ENCODE assay signal across 28 cellular contexts in the genomic region with DNA sequence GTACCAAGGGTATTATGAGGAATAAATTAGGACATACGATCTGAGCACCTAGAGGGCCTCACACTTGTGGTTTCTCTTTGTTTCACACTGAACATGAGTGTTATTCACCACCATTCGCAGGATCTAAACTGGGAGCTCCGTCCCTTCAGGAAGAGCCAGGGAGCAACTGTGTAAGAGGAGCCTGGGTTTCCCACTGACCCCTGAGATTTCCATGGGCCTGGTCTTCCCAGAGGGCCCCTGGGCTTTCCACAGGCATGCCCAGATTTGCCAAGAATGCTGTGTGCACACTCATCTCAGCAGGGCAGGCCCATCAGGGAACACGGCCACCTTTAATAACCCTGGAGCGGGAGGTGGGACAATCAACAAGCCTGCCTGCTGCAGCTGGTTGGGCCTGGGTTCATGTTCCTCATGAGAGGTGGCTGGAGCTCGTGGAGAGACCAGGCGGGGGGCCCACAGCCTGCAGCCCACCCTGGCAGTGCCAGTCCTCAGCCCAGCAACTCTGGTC.
DNase-seq lines count a peak whose midpoint lies in the region; ATAC-seq and TF ChIP-seq lines count a peak whose summit lies in the region.
"Had no signal": no experiment of that assay in that cellular context is flagged by ENCODE, and none has a peak within 500 bp of the region (broad histone marks: within the 10 kb centered on the region; RNA-seq: fewer than 3 reads in every experiment).

No MANE protein-coding gene starts in this region.

- H3K27ac ChIP-seq in neural progenitor cell (no peak overlapping the region), hepatocyte (no peak overlapping the region)
- H3K27ac ChIP-seq: adrenal gland, body of pancreas, gastrocnemius medialis, pancreas, suprapubic skin had no signal

- no peak overlapping the region for H3K9ac ChIP-seq in neural progenitor cell

- no peak overlapping the region for H3K4me3 ChIP-seq in neural progenitor cell
- H3K4me3 ChIP-seq in hepatocyte: no peak overlapping the region
- H3K4me3 ChIP-seq: adrenal gland, body of pancreas, gastrocnemius medialis, GM23338, pancreas, skin epidermis, suprapubic skin had no signal

- H3K9me3 Mint-ChIP-seq in neural progenitor cell: peaks cover 8% of the 10 kb centered on the region

- H3K36me3 ChIP-seq in neural progenitor cell: no peaks in the 10 kb centered on the region
- no peaks in the 10 kb centered on the region for H3K36me3 ChIP-seq in hepatocyte (replicated peaks; ENCODE audit: insufficient read depth, low read depth)
- H3K36me3 ChIP-seq: adrenal gland, gastrocnemius medialis, pancreas, suprapubic skin had no signal

- peaks cover 12% of the 10 kb centered on the region for H3K4me1 Mint-ChIP-seq in neural progenitor cell
- H3K4me1 Mint-ChIP-seq: activated naive CD4-positive, alpha-beta T cell treated with anti-CD3 and anti-CD28 coated beads, Interleukin-2, amount 10 ng/mL, durations not matched to agents 7 days and 5 days had no signal

- H2AFZ ChIP-seq in neural progenitor cell (replicated peaks): no peak overlapping the region
- H2AFZ ChIP-seq in hepatocyte: no peak overlapping the region
- H2AFZ ChIP-seq: GM23338 had no signal

- H3K36me3 Mint-ChIP-seq in neural progenitor cell: no peaks in the 10 kb centered on the region
- H3K36me3 Mint-ChIP-seq: activated CD4-positive, alpha-beta memory T cell treated with anti-CD3 and anti-CD28 coated beads for 36 hours; activated naive CD4-positive, alpha-beta T cell treated with anti-CD3 and anti-CD28 coated beads, Interleukin-2, amount 10 ng/mL, durations not matched to agents 7 days and 5 days had no signal

- H3K4me1 ChIP-seq in neural progenitor cell (peaks cover 5% of the 10 kb centered on the region), hepatocyte (ENCODE audit: insufficient read depth) (no peaks in the 10 kb centered on the region)
- H3K4me1 ChIP-seq: body of pancreas, pancreas had no signal

- H3K27me3 Mint-ChIP-seq in neural progenitor cell (ENCODE audit: insufficient read depth, low read depth): peaks cover 6% of the 10 kb centered on the region
- H3K27me3 Mint-ChIP-seq: activated CD4-positive, alpha-beta memory T cell treated with anti-CD3 and anti-CD28 coated beads for 36 hours; activated naive CD4-positive, alpha-beta T cell treated with anti-CD3 and anti-CD28 coated beads, Interleukin-2, amount 10 ng/mL, durations not matched to agents 7 days and 5 days had no signal

- H4K20me1 ChIP-seq in neural progenitor cell (ENCODE audit: low read depth) (no peaks in the 10 kb centered on the region), hepatocyte (ENCODE audit: insufficient read depth, poor library complexity, severe bottlenecking) (no peaks in the 10 kb centered on the region)

- H3K9me2 ChIP-seq in hepatocyte (replicated peaks; ENCODE audit: insufficient read depth): no peaks in the 10 kb centered on the region

- peak; percentile 42 for DNase-seq in NCI-H1694 treated with DMSO at 0.1 percent for 48 hours (lab: John Stamatoyannopoulos, UW)
- DNase-seq in NCI-H1694 (lab: John Stamatoyannopoulos, UW): no peak
- peak; percentile 76 for DNase-seq in NCI-H345 (lab: John Stamatoyannopoulos, UW)
- DNase-seq in stimulated activated naive CD8-positive, alpha-beta T cell treated with anti-CD3 and anti-CD28 coated beads, Interleukin-15, Interleukin-2, amounts not matched to agents 100 U/mL and 50 U/mL, for 24 hours: no peak
- DNase-seq in neural progenitor cell (ENCODE audit: low spot score): no peak
- no peak for DNase-seq in hepatocyte (ENCODE audit: low spot score)
- DNase-seq: activated CD4-positive, alpha-beta memory T cell treated with anti-CD3 and anti-CD28 coated beads for 36 hours; activated CD4-positive, alpha-beta T cell treated with anti-CD3 and anti-CD28 coated beads for 1 hour; activated CD8-positive, alpha-beta memory T cell treated with anti-CD3 and anti-CD28 coated beads, Interleukin-2, amount 50 U/mL, for 48 hours; activated naive CD4-positive, alpha-beta T cell treated with anti-CD3 and anti-CD28 coated beads, Interleukin-2, amount 10 ng/mL, durations not matched to agents 7 days and 5 days; adrenal gland; body of pancreas; CD4-positive, alpha-beta T cell; EL; gastrocnemius medialis; left colon; NCI-H1048; NCI-H2081; NCI-H526; nephron progenitor cell; stimulated activated naive CD4-positive, alpha-beta T cell had no signal

- no peak overlapping the region for H3K4me2 ChIP-seq in neural progenitor cell
- H3K4me2 ChIP-seq in hepatocyte: no peak overlapping the region
- H3K4me2 ChIP-seq: GM23338 had no signal

- H3K27me3 ChIP-seq in neural progenitor cell (no peaks in the 10 kb centered on the region), hepatocyte (no peaks in the 10 kb centered on the region)
- H3K27me3 ChIP-seq: adrenal gland, body of pancreas, gastrocnemius medialis, pancreas, suprapubic skin had no signal

- no peaks in the 10 kb centered on the region for H3K9me3 ChIP-seq in neural progenitor cell (ENCODE audit: low read depth)
- no peaks in the 10 kb centered on the region for H3K9me3 ChIP-seq in hepatocyte (ENCODE audit: low read depth)
- H3K9me3 ChIP-seq: adrenal gland, body of pancreas, gastrocnemius medialis, pancreas, suprapubic skin had no signal

- TF ChIP-seq CTCF in neural progenitor cell (IDR thresholded peaks at IDR 0.05) (no peak), hepatocyte (IDR thresholded peaks at IDR 0.05; ENCODE audit: poor library complexity) (no peak)

- ATAC-seq in esophagus mucosa: peak; percentile 68
- no peak for ATAC-seq in stimulated activated naive CD8-positive, alpha-beta T cell treated with anti-CD3 and anti-CD28 coated beads, Interleukin-15, Interleukin-2, amounts not matched to agents 100 U/mL and 50 U/mL, for 24 hours
- no peak for ATAC-seq in HG03565 (IDR thresholded peaks at IDR 0.05; ENCODE audit: unreplicated experiment)
- ATAC-seq: body of pancreas, gastrocnemius medialis, GM23338, left colon, pancreas had no signal

- no peak overlapping the region for H3K27ac Mint-ChIP-seq in neural progenitor cell
- H3K27ac Mint-ChIP-seq: activated CD4-positive, alpha-beta memory T cell treated with anti-CD3 and anti-CD28 coated beads for 36 hours; activated naive CD4-positive, alpha-beta T cell treated with anti-CD3 and anti-CD28 coated beads, Interleukin-2, amount 10 ng/mL, durations not matched to agents 7 days and 5 days; activated T-helper 1 cell treated with anti-CD3 and anti-CD28 coated beads, Interleukin-12 subunit alpha, Interleukin-12 subunit beta, Interleukin-2, Interleukin-4 antibody, amounts not matched to agents 30 ng/mL and 10 ng/mL and 1 ng/mL, durations not matched to agents 14 hours and 24 hours and 36 hours; CD4-positive, alpha-beta T cell; GM23338; nephron progenitor cell had no signal

- 84% methylated on average over 7 of the region's 7 CpGs for WGBS in hepatocyte (ENCODE audit: low lambda C conversion rate, missing lambda C conversion rate)

- no peaks in the 10 kb centered on the region for H3K79me2 ChIP-seq in neural progenitor cell (ENCODE audit: low read depth)
- H3K79me2 ChIP-seq in hepatocyte: no peaks in the 10 kb centered on the region

- H3F3A ChIP-seq in neural progenitor cell (ENCODE audit: low read depth): no peaks in the 10 kb centered on the region

- H3K4me3 Mint-ChIP-seq in neural progenitor cell: no peak overlapping the region
- H3K4me3 Mint-ChIP-seq: activated CD4-positive, alpha-beta memory T cell treated with anti-CD3 and anti-CD28 coated beads for 36 hours; activated naive CD4-positive, alpha-beta T cell treated with anti-CD3 and anti-CD28 coated beads, Interleukin-2, amount 10 ng/mL, durations not matched to agents 7 days and 5 days; activated T-helper 1 cell treated with anti-CD3 and anti-CD28 coated beads, Interleukin-12 subunit alpha, Interleukin-12 subunit beta, Interleukin-2, Interleukin-4 antibody, amounts not matched to agents 30 ng/mL and 10 ng/mL and 1 ng/mL, durations not matched to agents 14 hours and 24 hours and 36 hours; CD4-positive, alpha-beta T cell; GM23338; nephron progenitor cell had no signal

Comparison
In these comparisons a context has a peak if more than half of its experiments do, and no peak if none do; other contexts are left out.
1. DNase-seq: peak in NCI-H1694 treated with DMSO at 0.1 percent for 48 hours (single experiment) and NCI-H345 (single experiment); none in NCI-H1694 (single experiment), stimulated activated naive CD8-positive, alpha-beta T cell treated with anti-CD3 and anti-CD28 coated beads, Interleukin-15, Interleukin-2, amounts not matched to agents 100 U/mL and 50 U/mL, for 24 hours (single experiment), neural progenitor cell (single experiment) and hepatocyte (single experiment).